ENCODE assay signal across 8 cellular contexts in the genomic region with DNA sequence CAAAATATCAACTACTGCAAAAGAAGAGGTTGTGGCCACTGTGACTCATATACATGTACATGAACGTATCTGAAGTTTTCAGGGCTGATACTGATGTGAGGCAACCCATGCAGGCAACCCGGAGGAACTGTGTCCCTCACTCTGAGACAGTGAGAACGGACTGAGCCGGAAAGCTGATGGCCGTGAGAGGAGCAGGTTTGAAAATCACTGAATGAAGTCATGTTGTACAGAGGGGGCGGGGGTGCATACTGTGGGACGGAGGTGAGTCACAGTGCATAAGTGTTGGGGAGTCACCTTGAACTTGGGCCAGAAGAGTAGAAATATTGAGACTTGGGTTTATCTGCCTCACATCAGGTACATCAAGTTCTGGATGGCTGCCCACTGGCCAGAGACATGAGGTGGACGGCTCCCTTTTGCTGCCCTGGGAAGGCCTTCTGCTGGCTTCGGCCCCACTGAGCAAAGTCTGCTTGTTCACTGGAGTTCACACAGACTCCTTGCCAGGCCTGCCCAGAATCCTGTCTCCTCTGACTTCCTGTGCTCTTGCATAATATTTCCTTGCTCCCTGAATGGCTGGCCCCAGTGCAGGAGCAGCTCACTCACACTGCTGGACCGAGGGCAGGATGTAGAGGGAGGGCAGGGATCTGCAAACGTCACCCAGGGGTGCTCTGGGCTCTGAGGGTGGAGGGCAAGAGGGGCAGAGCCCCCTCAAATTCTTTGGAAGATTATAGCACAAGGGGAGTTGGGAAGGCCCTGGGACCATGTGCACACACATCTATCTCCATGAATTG. TPM values are rescaled to one million over a fixed set of nuclear protein-coding genes. Genes with fewer than 3 reads are reported as not detected.
DNase-seq lines count a peak whose midpoint lies in the region; ATAC-seq, FAIRE-seq and TF ChIP-seq lines count a peak whose summit lies in the region.

No MANE protein-coding gene starts in this region.

- peak overlapping the region; percentile 44 to 79 for H3K27ac ChIP-seq in mucosa of rectum (ENCODE audit: low read depth in 2 of 2, low read length in 2 of 2)

- peak overlapping the region; percentile 29 to 32 for H3K9ac ChIP-seq in mucosa of rectum (ENCODE audit: low read depth in 1 of 2, low read length in 2 of 2)

- no peak for TF ChIP-seq CTCF in osteocyte (IDR thresholded peaks at IDR 0.05)

- no peak overlapping the region for H3K4me3 Mint-ChIP-seq in osteocyte (ENCODE audit: unreplicated experiment)

- peaks cover 9% of the 10 kb centered on the region for H3K4me1 Mint-ChIP-seq in osteocyte (ENCODE audit: unreplicated experiment)

- H3K27me3 ChIP-seq in mucosa of rectum (ENCODE audit: control insufficient read depth in 2 of 2, insufficient read depth in 2 of 2, low read length in 2 of 2): no peaks in the 10 kb centered on the region

- no peaks in the 10 kb centered on the region for H3K36me3 ChIP-seq in mucosa of rectum (ENCODE audit: control insufficient read depth in 2 of 2, insufficient read depth in 2 of 2, low read length in 2 of 2)

- no peak overlapping the region for H3K4me3 ChIP-seq in mucosa of rectum (ENCODE audit: low read length in 2 of 2)

- FAIRE-seq in frontal cortex (lab: Jason Lieb, UNC): no peak

- peaks cover 9% of the 10 kb centered on the region for H3K27me3 Mint-ChIP-seq in osteocyte (ENCODE audit: unreplicated experiment)

- DNase-seq in DMS53 (lab: John Stamatoyannopoulos, UW) (peak; percentile 86), NCI-H460 (ENCODE audit: extremely low read depth, low read depth) (peak; percentile 90), dermis blood vessel endothelial cell (peak; percentile 98), inferior parietal cortex (ENCODE audit: extremely low spot score) (no peak), frontal cortex (ENCODE audit: low spot score in 2 of 2) (no peak), osteocyte (ENCODE audit: extremely low spot score, unreplicated experiment) (no peak)

- no peak for ATAC-seq in HG03521 (IDR thresholded peaks at IDR 0.05; ENCODE audit: unreplicated experiment)

- peaks cover 7 to 28% of the 10 kb centered on the region in 2 donors for H3K4me1 ChIP-seq in mucosa of rectum (ENCODE audit: control insufficient read depth in 2 of 2, insufficient read depth in 2 of 2, low read length in 2 of 2)

- no peak overlapping the region for H3K27ac Mint-ChIP-seq in osteocyte (ENCODE audit: unreplicated experiment)

- no peaks in the 10 kb centered on the region for H3K9me3 ChIP-seq in mucosa of rectum (ENCODE audit: control insufficient read depth in 2 of 2, low read length in 2 of 2)

- H3K9me3 Mint-ChIP-seq in osteocyte (ENCODE audit: unreplicated experiment): no peaks in the 10 kb centered on the region

- H3K36me3 Mint-ChIP-seq in osteocyte (ENCODE audit: unreplicated experiment): no peaks in the 10 kb centered on the region

RNA-seq across cellular contexts. Expression of gene EPAS1, which starts 18.1 kb away (rescaled TPM):
- total RNA-seq in NCI-H460 (2014; rRNA removed; shearing (Covaris generic)): 50.5 and 54.5 TPM in 2 replicates
- 29.7 and 42.8 TPM in 2 replicates for polyA plus RNA-seq in NCI-H460 (2014; cell fraction: nucleus; rRNA removed)
- total RNA-seq in dermis blood vessel endothelial cell: 283 and 362 TPM in 2 replicates
- 3.7 TPM for total RNA-seq in frontal cortex
- total RNA-seq in osteocyte: 11.0 and 14.1 TPM in 2 replicates

Comparison
In these comparisons a context has a peak if more than half of its experiments do, and no peak if none do; other contexts are left out.
1. DNase-seq: peak in DMS53 (single experiment), NCI-H460 (single experiment) and dermis blood vessel endothelial cell (single experiment); none in inferior parietal cortex (single experiment), frontal cortex (0 of 2) and osteocyte (single experiment).